ENCODE assay signal across 1 cellular context in the genomic region with DNA sequence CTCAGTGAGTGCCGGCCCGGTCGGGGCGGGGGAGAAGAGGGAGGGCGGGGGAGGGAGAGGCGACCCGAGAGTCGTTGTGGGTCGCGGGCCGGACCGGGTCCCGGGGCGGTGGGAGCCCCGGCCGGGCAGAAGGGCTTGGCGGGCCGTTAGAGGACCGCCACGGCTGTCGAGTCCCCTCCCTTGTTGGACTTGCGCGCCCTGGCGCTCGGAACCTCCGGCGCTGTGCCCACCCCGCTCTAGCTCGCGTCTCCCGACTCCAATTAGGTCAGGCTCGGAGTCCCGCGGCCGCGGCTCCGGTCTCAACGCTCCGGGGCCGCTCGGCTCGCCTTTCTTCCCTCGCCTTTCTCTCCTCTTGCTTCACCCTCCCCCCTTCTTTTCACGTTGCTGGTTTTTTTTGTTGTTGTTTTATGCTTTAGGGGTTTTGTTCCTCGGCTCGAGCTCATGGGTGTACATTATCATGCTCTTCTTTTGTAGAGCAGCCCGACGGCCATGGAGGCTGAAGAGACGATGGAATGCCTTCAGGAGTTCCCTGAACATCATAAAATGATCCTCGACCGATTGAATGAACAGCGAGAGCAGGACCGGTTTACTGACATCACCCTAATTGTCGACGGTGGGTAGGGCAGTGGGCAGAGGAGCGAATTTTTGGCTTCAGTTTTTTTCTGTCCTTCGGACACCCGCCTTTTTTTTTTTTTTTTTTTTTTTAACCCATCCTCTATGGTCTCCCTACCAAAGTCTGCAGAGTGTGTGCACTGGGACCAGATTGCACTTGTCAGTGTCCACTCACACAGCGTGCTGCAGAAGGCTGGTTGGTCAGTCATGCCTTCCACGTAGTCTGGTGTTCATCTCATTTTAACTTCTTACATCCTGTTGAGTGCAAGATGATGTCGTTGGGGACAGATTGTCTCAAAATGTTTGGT.
TF ChIP-seq lines count a peak whose summit lies in the region.

No MANE protein-coding gene starts in this region.

TF ChIP-seq in A549, 52 proteins besides CTCF, POLR2A, EP300 and RAD21 (continued from another document):
- TF ChIP-seq, protein P1, sequence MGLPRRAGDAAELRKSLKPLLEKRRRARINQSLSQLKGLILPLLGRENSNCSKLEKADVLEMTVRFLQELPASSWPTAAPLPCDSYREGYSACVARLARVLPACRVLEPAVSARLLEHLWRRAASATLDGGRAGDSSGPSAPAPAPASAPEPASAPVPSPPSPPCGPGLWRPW (IDR thresholded peaks at IDR 0.05), result no peak
- TF ChIP-seq PHF8 (IDR thresholded peaks at IDR 0.05; ENCODE audit: borderline replicate concordance, low read depth) (peak; percentile 87), TFCP2L1 (CRISPR knock-in tag; IDR thresholded peaks at IDR 0.05) (peak; percentile 69; the same call in 1 of the 2 replicates), KDM5A (IDR thresholded peaks at IDR 0.05) (no peak), TP53 (CRISPR knock-in tag; IDR thresholded peaks at IDR 0.05) (no peak)
- TF ChIP-seq, protein P2, sequence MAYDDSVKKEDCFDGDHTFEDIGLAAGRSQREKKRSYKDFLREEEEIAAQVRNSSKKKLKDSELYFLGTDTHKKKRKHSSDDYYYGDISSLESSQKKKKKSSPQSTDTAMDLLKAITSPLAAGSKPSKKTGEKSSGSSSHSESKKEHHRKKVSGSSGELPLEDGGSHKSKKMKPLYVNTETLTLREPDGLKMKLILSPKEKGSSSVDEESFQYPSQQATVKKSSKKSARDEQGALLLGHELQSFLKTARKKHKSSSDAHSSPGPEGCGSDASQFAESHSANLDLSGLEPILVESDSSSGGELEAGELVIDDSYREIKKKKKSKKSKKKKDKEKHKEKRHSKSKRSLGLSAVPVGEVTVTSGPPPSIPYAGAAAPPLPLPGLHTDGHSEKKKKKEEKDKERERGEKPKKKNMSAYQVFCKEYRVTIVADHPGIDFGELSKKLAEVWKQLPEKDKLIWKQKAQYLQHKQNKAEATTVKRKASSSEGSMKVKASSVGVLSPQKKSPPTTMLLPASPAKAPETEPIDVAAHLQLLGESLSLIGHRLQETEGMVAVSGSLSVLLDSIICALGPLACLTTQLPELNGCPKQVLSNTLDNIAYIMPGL (CRISPR knock-in tag; IDR thresholded peaks at IDR 0.05; ENCODE audit: borderline replicate concordance), result no peak
- TF ChIP-seq, protein P3, sequence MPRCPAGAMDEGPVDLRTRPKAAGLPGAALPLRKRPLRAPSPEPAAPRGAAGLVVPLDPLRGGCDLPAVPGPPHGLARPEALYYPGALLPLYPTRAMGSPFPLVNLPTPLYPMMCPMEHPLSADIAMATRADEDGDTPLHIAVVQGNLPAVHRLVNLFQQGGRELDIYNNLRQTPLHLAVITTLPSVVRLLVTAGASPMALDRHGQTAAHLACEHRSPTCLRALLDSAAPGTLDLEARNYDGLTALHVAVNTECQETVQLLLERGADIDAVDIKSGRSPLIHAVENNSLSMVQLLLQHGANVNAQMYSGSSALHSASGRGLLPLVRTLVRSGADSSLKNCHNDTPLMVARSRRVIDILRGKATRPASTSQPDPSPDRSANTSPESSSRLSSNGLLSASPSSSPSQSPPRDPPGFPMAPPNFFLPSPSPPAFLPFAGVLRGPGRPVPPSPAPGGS (IDR thresholded peaks at IDR 0.05), result peak; percentile 39; the same call in 2 of the 3 replicates
TF ChIP-seq in A549: peak in this region for 4.
